In the genomic region with DNA sequence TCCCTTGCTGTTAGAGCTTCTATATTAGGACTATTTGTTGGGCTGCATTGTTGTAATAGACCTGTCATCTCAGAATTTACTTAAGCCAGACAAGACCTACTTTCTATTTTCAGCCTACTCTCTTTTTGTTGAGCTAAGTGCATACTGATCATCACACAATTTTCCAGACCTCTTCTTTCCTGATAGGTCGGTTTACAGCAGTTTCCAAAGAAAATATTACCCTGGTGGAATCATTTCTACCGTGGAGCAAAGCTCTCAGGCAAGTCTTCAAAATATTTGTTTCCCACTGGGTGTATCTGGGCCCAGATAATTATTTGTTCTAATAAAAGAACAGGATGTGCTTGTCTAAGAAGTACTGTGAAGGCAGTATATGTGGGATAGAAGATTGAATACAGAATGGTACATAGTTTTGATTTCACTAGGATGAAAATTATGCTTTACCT, we compare ENCODE assay signal across 15 cellular contexts.
DNase-seq lines count a peak whose midpoint lies in the region; ATAC-seq and TF ChIP-seq lines count a peak whose summit lies in the region.
"Had no signal": no experiment of that assay in that cellular context is flagged by ENCODE, and none has a peak within 500 bp of the region (broad histone marks: within the 10 kb centered on the region; RNA-seq: fewer than 3 reads in every experiment).

No MANE protein-coding gene starts in this region.

- H4K8ac ChIP-seq in IMR-90 (ENCODE audit: low read depth in 2 of 2, low read length in 2 of 2) = no peak overlapping the region

- no peak overlapping the region for H2BK5ac ChIP-seq in IMR-90 (ENCODE audit: low read depth, low read length, poor library complexity, severe bottlenecking)

- no peak for TF ChIP-seq POLR2A in IMR-90 (IDR thresholded peaks at IDR 0.05; ENCODE audit: low read depth, low read length)
- TF ChIP-seq POLR2A in sigmoid colon (IDR thresholded peaks at IDR 0.05) = no peak

- TF ChIP-seq CTCF in IMR-90 (conservative IDR thresholded peaks at IDR 0.05; ENCODE audit: low read depth, low read length) = no peak
- TF ChIP-seq CTCF in cardiac fibroblast (IDR thresholded peaks at IDR 0.05; ENCODE audit: low read depth, low read length) = no peak
- TF ChIP-seq CTCF in sigmoid colon (IDR thresholded peaks at IDR 0.05) = no peak

- no peak overlapping the region for H2AK9ac ChIP-seq in IMR-90 (replicated peaks; ENCODE audit: low read depth, low read length, poor library complexity)

- H3K56ac ChIP-seq in IMR-90 (ENCODE audit: extremely low read depth, insufficient read depth, low read length) = no peak overlapping the region

- intact Hi-C loops in IMR-90 (cut with micrococcal nuclease) (no loop called here), right cardiac atrium (cut with DNase I) (no loop called here), sigmoid colon (cut with DNase I) (loop anchor here (5.0 kb wide), 2 partner anchors 410 to 465 kb away; a partner anchor contains a TSS)

- peak; percentile 17 for DNase-seq in IMR-90
- DNase-seq in cardiac fibroblast (ENCODE audit: low read depth in 2 of 2) = peak; percentile 7 to 50
- no peak for DNase-seq in right cardiac atrium
- no peak for DNase-seq in sigmoid colon
- DNase-seq in activated naive CD4-positive, alpha-beta T cell treated with Interleukin-2 at 50 U/mL for 16 hours = no peak
- DNase-seq in SW 1271 (lab: John Stamatoyannopoulos, UW) = no peak
- DNase-seq in NCI-H774 (lab: John Stamatoyannopoulos, UW) = no peak
- DNase-seq: activated B cell treated with CpG ODN at 0.5 μM for 24 hours; activated CD8-positive, alpha-beta memory T cell treated with anti-CD3 and anti-CD28 coated beads, Interleukin-2, amount 50 U/mL, for 4 hours; activated naive CD8-positive, alpha-beta T cell treated with anti-CD3 and anti-CD28 coated beads, Interleukin-2, amount 50 U/mL, for 24 hours; DMS79; NCI-H446 treated with DMSO at 0.1 percent for 48 hours; PC-3; T-helper 1 cell had no signal

- no peak overlapping the region for H2BK15ac ChIP-seq in IMR-90 (ENCODE audit: low read depth, low read length)

- ATAC-seq in IMR-90 (ENCODE audit: low read depth) (no peak), right cardiac atrium (peak; percentile 43 to 44), GM21526 (IDR thresholded peaks at IDR 0.05; ENCODE audit: low FRiP score, unreplicated experiment) (no peak)
- ATAC-seq: activated naive CD8-positive, alpha-beta T cell treated with anti-CD3 and anti-CD28 coated beads, Interleukin-2, amount 50 U/mL, for 24 hours; PC-3 had no signal

- no peaks in the 10 kb centered on the region for H3K27me3 ChIP-seq in IMR-90 (ENCODE audit: control insufficient read depth, insufficient read depth, low read length)
- no peaks in the 10 kb centered on the region for H3K27me3 ChIP-seq in right cardiac atrium (ENCODE audit: control insufficient read depth, insufficient read depth)
- H3K27me3 ChIP-seq in sigmoid colon = no peaks in the 10 kb centered on the region

- H3K4me3 ChIP-seq in IMR-90 (ENCODE audit: insufficient read depth, low read depth, low read length) (no peak overlapping the region), cardiac fibroblast (replicated peaks in 1 of 2; ENCODE audit: low read depth in 2 of 2, low read length in 2 of 2) (no peak overlapping the region), right cardiac atrium (ENCODE audit: low read length) (no peak overlapping the region), sigmoid colon (no peak overlapping the region)

- H3K9me1 ChIP-seq in IMR-90 (ENCODE audit: insufficient read depth, low read length) = 0 out of 2 replicates have a peak, but pooled peaks cover 3% of the 10 kb centered on the region

- dilution Hi-C loops in IMR-90 (cut with HindIII; ENCODE audit: low sequenced_read_pairs, unreplicated experiment) = no loop called here

- H3K4ac ChIP-seq in IMR-90 (ENCODE audit: low read depth, low read length) = no peak overlapping the region

- no peaks in the 10 kb centered on the region for H4K20me1 ChIP-seq in IMR-90 (ENCODE audit: insufficient read depth, low read length)

- H4K5ac ChIP-seq in IMR-90 (ENCODE audit: low read depth, low read length) = no peak overlapping the region

- H3K79me1 ChIP-seq in IMR-90 (ENCODE audit: low read depth in 1 of 2, low read length in 2 of 2) = no peaks in the 10 kb centered on the region

- H3K9ac ChIP-seq in IMR-90 (ENCODE audit: low read depth, low read length) = no peak overlapping the region

- no peak overlapping the region for H3K23ac ChIP-seq in IMR-90 (ENCODE audit: low read depth, low read length)

- no peak for TF ChIP-seq RAD21 in IMR-90 (IDR thresholded peaks at IDR 0.05; ENCODE audit: low read length)

- in situ Hi-C loops in IMR-90 (cut with MboI; ENCODE audit: low sequenced_read_pairs) = no loop called here

- no peak overlapping the region; the same call in 1 of the 2 replicates for H3K18ac ChIP-seq in IMR-90 (ENCODE audit: low read depth, low read length)

- H3K36me3 ChIP-seq in IMR-90 (ENCODE audit: control insufficient read depth, insufficient read depth, low read length) (no peaks in the 10 kb centered on the region), sigmoid colon (no peaks in the 10 kb centered on the region)

- CTCF ChIA-PET in IMR-90 (lab: Yijun Ruan, JAX) = no interaction called here

- no peak overlapping the region for H4K91ac ChIP-seq in IMR-90 (ENCODE audit: insufficient read depth, low read depth, low read length)

- H3K9me3 ChIP-seq in IMR-90 (ENCODE audit: control insufficient read depth, insufficient read depth, low read length) = no peaks in the 10 kb centered on the region
- H3K9me3 ChIP-seq in right cardiac atrium (ENCODE audit: control insufficient read depth, low read length) = no peaks in the 10 kb centered on the region
- H3K9me3 ChIP-seq in sigmoid colon = no peaks in the 10 kb centered on the region

- H2BK120ac ChIP-seq in IMR-90 (ENCODE audit: low read depth, low read length) = no peak overlapping the region

- H3K27ac ChIP-seq in IMR-90 (ENCODE audit: insufficient read depth, low read length) (no peak overlapping the region), right cardiac atrium (ENCODE audit: low read length) (no peak overlapping the region), sigmoid colon (peak overlapping the region; percentile 65 to 83 (median 70))

- peak in 3 of 4 donors; percentile 59 to 87 (median 75) for TF ChIP-seq EP300 in sigmoid colon (IDR thresholded peaks at IDR 0.05)

- H3K4me2 ChIP-seq in IMR-90 (ENCODE audit: low read depth, low read length) = no peak overlapping the region

- no peak overlapping the region for H2BK20ac ChIP-seq in IMR-90 (ENCODE audit: low read depth, low read length)

- H3K4me1 ChIP-seq in IMR-90 (ENCODE audit: control insufficient read depth, insufficient read depth, low read length) = peaks cover 4% of the 10 kb centered on the region; the same call in 1 of the 2 replicates
- H3K4me1 ChIP-seq in right cardiac atrium (ENCODE audit: control insufficient read depth, insufficient read depth, low read length) = no peaks in the 10 kb centered on the region
- peaks cover 0 to 33% (median 26%) of the 10 kb centered on the region in 4 donors for H3K4me1 ChIP-seq in sigmoid colon

- no peak overlapping the region for H2AFZ ChIP-seq in IMR-90 (replicated peaks; ENCODE audit: low read length, poor library complexity)

- no TSS peak for BruUV-seq in IMR-90 (replicated peaks; lab: Mats Ljungman, UMichigan)

- no peak overlapping the region for H3K14ac ChIP-seq in IMR-90 (replicated peaks; ENCODE audit: low read depth, low read length)

- no CpG with 5 or more reads among the region's 2 CpGs for WGBS in IMR-90 (ENCODE audit: extremely low coverage in 2 of 2, insufficient read length in 1 of 2), 2 experiments
- 16% methylated on average over 2 of the region's 2 CpGs for WGBS in right cardiac atrium
- WGBS in sigmoid colon, 2 donors = 18 to 50% methylated on average over 2 of the region's 2 CpGs

- POLR2A ChIA-PET in IMR-90 (lab: Charles Lee; ENCODE audit: unreplicated experiment) = no interaction called here

- H2AK5ac ChIP-seq in IMR-90 (ENCODE audit: low read depth, low read length) = no peak overlapping the region

TF ChIP-seq in IMR-90, 13 proteins besides CTCF, POLR2A, EP300 and RAD21:
- TF ChIP-seq, protein P1, sequence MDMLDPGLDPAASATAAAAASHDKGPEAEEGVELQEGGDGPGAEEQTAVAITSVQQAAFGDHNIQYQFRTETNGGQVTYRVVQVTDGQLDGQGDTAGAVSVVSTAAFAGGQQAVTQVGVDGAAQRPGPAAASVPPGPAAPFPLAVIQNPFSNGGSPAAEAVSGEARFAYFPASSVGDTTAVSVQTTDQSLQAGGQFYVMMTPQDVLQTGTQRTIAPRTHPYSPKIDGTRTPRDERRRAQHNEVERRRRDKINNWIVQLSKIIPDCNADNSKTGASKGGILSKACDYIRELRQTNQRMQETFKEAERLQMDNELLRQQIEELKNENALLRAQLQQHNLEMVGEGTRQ (IDR thresholded peaks at IDR 0.05; ENCODE audit: low read depth, low read length) = no peak
- no peak for TF ChIP-seq FOS (IDR thresholded peaks at IDR 0.05; ENCODE audit: low read depth, low read length)
- TF ChIP-seq MAZ (IDR thresholded peaks at IDR 0.05; ENCODE audit: borderline replicate concordance, low read depth, low read length) = no peak
- no peak for TF ChIP-seq SMC3 (IDR thresholded peaks at IDR 0.05; ENCODE audit: low read depth, low read length)
- no peak for TF ChIP-seq MAFK (IDR thresholded peaks at IDR 0.05; ENCODE audit: low read depth, low read length)
- no peak for TF ChIP-seq CHD1 (IDR thresholded peaks at IDR 0.05; ENCODE audit: low read depth, low read length)
- TF ChIP-seq, protein P2, sequence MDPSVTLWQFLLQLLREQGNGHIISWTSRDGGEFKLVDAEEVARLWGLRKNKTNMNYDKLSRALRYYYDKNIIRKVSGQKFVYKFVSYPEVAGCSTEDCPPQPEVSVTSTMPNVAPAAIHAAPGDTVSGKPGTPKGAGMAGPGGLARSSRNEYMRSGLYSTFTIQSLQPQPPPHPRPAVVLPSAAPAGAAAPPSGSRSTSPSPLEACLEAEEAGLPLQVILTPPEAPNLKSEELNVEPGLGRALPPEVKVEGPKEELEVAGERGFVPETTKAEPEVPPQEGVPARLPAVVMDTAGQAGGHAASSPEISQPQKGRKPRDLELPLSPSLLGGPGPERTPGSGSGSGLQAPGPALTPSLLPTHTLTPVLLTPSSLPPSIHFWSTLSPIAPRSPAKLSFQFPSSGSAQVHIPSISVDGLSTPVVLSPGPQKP (IDR thresholded peaks at IDR 0.05; ENCODE audit: borderline replicate concordance, low read depth, low read length) = no peak
- no peak for TF ChIP-seq NFE2L2 (IDR thresholded peaks at IDR 0.05; ENCODE audit: low read depth, low read length)
- no peak for TF ChIP-seq RFX5 (IDR thresholded peaks at IDR 0.05; ENCODE audit: low read depth, low read length)
- no peak for TF ChIP-seq CEBPB (IDR thresholded peaks at IDR 0.05; ENCODE audit: low read depth, low read length)
- no peak for TF ChIP-seq BHLHE40 (IDR thresholded peaks at IDR 0.05; ENCODE audit: low read depth, low read length)
- no peak for TF ChIP-seq RCOR1 (IDR thresholded peaks at IDR 0.05; ENCODE audit: insufficient replicate concordance, low read length)

Comparison
In these comparisons a context has a peak if more than half of its experiments do, and no peak if none do; other contexts are left out.
1. ATAC-seq: peak in right cardiac atrium (2 of 2); none in IMR-90 (single experiment) and GM21526 (single experiment).
2. DNase-seq: peak in IMR-90 (single experiment) and cardiac fibroblast (2 of 2); none in right cardiac atrium (0 of 3), sigmoid colon (single experiment), activated naive CD4-positive, alpha-beta T cell treated with Interleukin-2 at 50 U/mL for 16 hours (single experiment), SW 1271 (0 of 2) and NCI-H774 (single experiment).
3. H3K27ac ChIP-seq: peak in sigmoid colon (4 of 4); none in IMR-90 (single experiment) and right cardiac atrium (single experiment).